In genomic region chr4:118968006-118968405, GRCh38 we compare ENCODE assay signal across 8 cellular contexts.
DNase-seq lines count a peak whose midpoint lies in the region; ATAC-seq, FAIRE-seq and TF ChIP-seq lines count a peak whose summit lies in the region.

No MANE protein-coding gene starts in this region.

- H3K4me1 ChIP-seq in foreskin keratinocyte, result peaks cover 8% of the 10 kb centered on the region

- peak overlapping the region; percentile 56 for H3K4me3 Mint-ChIP-seq in osteocyte (ENCODE audit: unreplicated experiment)

- H3K9me3 Mint-ChIP-seq in osteocyte (ENCODE audit: unreplicated experiment), result no peaks in the 10 kb centered on the region

- DNase-seq in COLO829 (ENCODE audit: low spot score), result peak; percentile 71
- peak; percentile 37 for DNase-seq in T1000 (lab: John Stamatoyannopoulos, UW)
- DNase-seq in foreskin keratinocyte, result no peak
- DNase-seq in osteocyte (ENCODE audit: extremely low spot score, unreplicated experiment), result peak; percentile 85
- no peak for DNase-seq in D721Med (ENCODE audit: insufficient read length, low spot score)
- no peak for DNase-seq in NCI-H2171 treated with DMSO at 0.1 percent for 48 hours (lab: John Stamatoyannopoulos, UW)

- no peak overlapping the region for H3K27ac ChIP-seq in foreskin keratinocyte

- TF ChIP-seq CTCF in foreskin keratinocyte (conservative IDR thresholded peaks at IDR 0.05) (no peak), osteocyte (IDR thresholded peaks at IDR 0.05) (no peak), D721Med (IDR thresholded peaks at IDR 0.05; ENCODE audit: insufficient read depth, missing control alignments) (no peak)

- peak; percentile 100 for ATAC-seq in GM19452 (IDR thresholded peaks at IDR 0.05; ENCODE audit: unreplicated experiment)
- peak; percentile 100 for ATAC-seq in HG03439 (IDR thresholded peaks at IDR 0.05; ENCODE audit: unreplicated experiment)
- peak; percentile 12 for ATAC-seq in foreskin keratinocyte

- no peak for FAIRE-seq in D721Med (lab: Jason Lieb, UNC)

- no peaks in the 10 kb centered on the region for H3K27me3 Mint-ChIP-seq in osteocyte (ENCODE audit: unreplicated experiment)

- H3K27ac Mint-ChIP-seq in osteocyte (ENCODE audit: unreplicated experiment), result peak overlapping the region; percentile 86

- H3K36me3 Mint-ChIP-seq in osteocyte (ENCODE audit: unreplicated experiment), result no peaks in the 10 kb centered on the region

- H3K27me3 ChIP-seq in foreskin keratinocyte, result no peaks in the 10 kb centered on the region

- H3K4me1 Mint-ChIP-seq in osteocyte (ENCODE audit: unreplicated experiment), result peaks cover 58% of the 10 kb centered on the region

Comparison
In these comparisons a context has a peak if more than half of its experiments do, and no peak if none do; other contexts are left out.
1. DNase-seq: peak in COLO829 (single experiment), T1000 (single experiment) and osteocyte (single experiment); none in foreskin keratinocyte (0 of 2), D721Med (single experiment) and NCI-H2171 treated with DMSO at 0.1 percent for 48 hours (single experiment).
2. ATAC-seq: peak in every context shown above with its lines; median percentile 100 in GM19452; 100 in HG03439; 12 in foreskin keratinocyte.